Comparison of ENCODE assay signal across 11 cellular contexts in the genomic region with DNA sequence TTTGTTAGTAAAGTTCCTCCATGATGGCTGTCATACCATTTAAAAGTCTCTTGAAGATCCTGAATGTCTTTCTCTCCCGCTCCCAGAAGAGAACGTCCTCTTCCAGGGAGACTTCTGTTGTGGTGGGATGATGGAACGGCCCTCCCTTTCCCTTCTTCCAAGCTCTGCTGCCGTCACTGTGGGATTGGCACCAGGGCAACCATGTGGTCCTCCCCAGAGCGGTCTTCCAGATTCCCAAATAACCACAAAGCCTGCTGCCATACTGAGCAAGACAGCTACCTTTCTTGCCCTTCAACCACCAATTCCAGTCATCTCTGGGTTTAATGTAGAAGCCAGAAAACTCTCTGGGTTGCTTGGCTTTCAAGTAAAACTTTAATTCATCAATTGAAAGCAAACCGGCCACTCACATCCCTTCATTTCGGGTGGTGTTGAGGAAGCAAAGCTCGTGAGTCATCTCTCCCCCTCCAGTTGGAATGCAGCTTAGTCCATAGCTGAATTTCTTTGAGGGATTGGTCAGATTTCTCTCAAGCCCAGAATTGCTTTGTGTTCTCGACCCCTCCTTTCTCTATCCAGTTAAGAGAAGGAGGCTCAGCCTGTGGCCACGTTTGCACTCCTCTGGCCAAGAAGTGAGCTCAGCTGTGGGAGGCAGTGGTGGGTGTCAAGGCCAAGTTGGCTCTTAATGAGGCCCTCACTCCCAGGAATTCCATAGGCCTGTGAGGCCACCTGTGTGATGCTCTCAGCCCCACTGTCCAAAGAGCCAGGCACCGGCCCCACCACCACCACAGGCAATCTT. TPM values are rescaled to one million over a fixed set of nuclear protein-coding genes. Genes with fewer than 3 reads are reported as not detected.
DNase-seq lines count a peak whose midpoint lies in the region; ATAC-seq and TF ChIP-seq lines count a peak whose summit lies in the region.
"Had no signal": no experiment of that assay in that cellular context is flagged by ENCODE, and none has a peak within 500 bp of the region (broad histone marks: within the 10 kb centered on the region; RNA-seq: fewer than 3 reads in every experiment).

No MANE protein-coding gene starts in this region.

- peak overlapping the region; percentile 82 for H3K27ac Mint-ChIP-seq in HFFc6

- no peak for TF ChIP-seq CTCF in HFFc6 (IDR thresholded peaks at IDR 0.05)
- no peak for TF ChIP-seq CTCF in astrocyte of the spinal cord (IDR thresholded peaks at IDR 0.05; ENCODE audit: low read depth, low read length)
- TF ChIP-seq CTCF in kidney epithelial cell (IDR thresholded peaks at IDR 0.05; ENCODE audit: insufficient read depth, low read length, poor library complexity, severe bottlenecking): no peak
- no peak for TF ChIP-seq CTCF in tibial nerve (IDR thresholded peaks at IDR 0.05)

- 41 to 43% methylated on average over 10 to 11 of the region's 11 CpGs for WGBS in tibial nerve, 2 donors

- TF ChIP-seq EP300 in tibial nerve (IDR thresholded peaks at IDR 0.05): peak in 1 of 2 donors; percentile 12

- H3K27me3 Mint-ChIP-seq in HFFc6 (ENCODE audit: insufficient read depth): peaks cover 6% of the 10 kb centered on the region; the same call in 1 of the 2 replicates

- H3K9me3 Mint-ChIP-seq in HFFc6: no peaks in the 10 kb centered on the region

- H3K36me3 ChIP-seq in kidney epithelial cell (ENCODE audit: control insufficient read depth, insufficient read depth, low read length) (no peaks in the 10 kb centered on the region), tibial nerve (peaks cover 0 to 36% (median 0%) of the 10 kb centered on the region in 3 donors)

- H3K4me1 ChIP-seq in tibial nerve: peaks cover 0 to 10% (median 5%) of the 10 kb centered on the region in 4 donors

- in situ Hi-C loops in astrocyte of the spinal cord (cut with HindIII; ENCODE audit: low sequenced_read_pairs): no loop called here

- H3K9me3 ChIP-seq in tibial nerve: no peaks in the 10 kb centered on the region

- no peak for ATAC-seq in esophagus mucosa
- ATAC-seq: K562 had no signal

- peak overlapping the region; percentile 42; the same call in 1 of the 2 replicates for H3K4me3 Mint-ChIP-seq in HFFc6

- no peaks in the 10 kb centered on the region for H3K27me3 ChIP-seq in kidney epithelial cell (ENCODE audit: control insufficient read depth, insufficient read depth, low read length)
- no peaks in the 10 kb centered on the region for H3K27me3 ChIP-seq in tibial nerve

- TF ChIP-seq POLR2A in tibial nerve (IDR thresholded peaks at IDR 0.05): no peak

- DNase-seq in HFFc6 (peak; percentile 88), astrocyte of the spinal cord (ENCODE audit: low read depth, low spot score) (peak; percentile 97), kidney epithelial cell (ENCODE audit: low read depth) (peak; percentile 92), tibial nerve (ENCODE audit: low spot score in 2 of 2) (no peak), cerebellar cortex (ENCODE audit: low spot score) (no peak)
- no peak for DNase-seq in activated CD4-positive, alpha-beta T cell treated with anti-CD3 and anti-CD28 coated beads for 48 hours
- DNase-seq: NCI-H524, substantia nigra, T-helper 1 cell had no signal

- H3K4me1 Mint-ChIP-seq in HFFc6 (ENCODE audit: low read depth): peaks cover 60% of the 10 kb centered on the region

- H3K36me3 Mint-ChIP-seq in HFFc6 (ENCODE audit: low read depth): peaks cover 7% of the 10 kb centered on the region; the same call in 1 of the 2 replicates

- peak overlapping the region in 3 of 4 donors; percentile 38 to 90 (median 52) for H3K27ac ChIP-seq in tibial nerve

- H3K4me3 ChIP-seq in astrocyte of the spinal cord (ENCODE audit: low read depth, low read length) (peak overlapping the region; percentile 5), kidney epithelial cell (ENCODE audit: low read depth, low read length) (no peak overlapping the region), tibial nerve (no peak overlapping the region)
- H3K4me3 ChIP-seq: K562 had no signal

RNA-seq across cellular contexts. Expression of a gene that starts 36.9 kb away (rescaled TPM):
- total RNA-seq in HFFc6 (2021; fragmentation: NEBNext Ultra II Directional; extraction: Animal tissue kit (Norgen Biotek cat#: 25700)): under 1 TPM; 0.19 to 0.66 (median 0.28) TPM
- total RNA-seq in kidney epithelial cell: 3.1 and 3.7 TPM in 2 replicates
- 1 to 10 TPM; 2.2 to 7.9 (median 6.1) TPM for total RNA-seq in tibial nerve
- total RNA-seq in esophagus mucosa: 5.9 TPM

Comparison
In these comparisons a context has a peak if more than half of its experiments do, and no peak if none do; other contexts are left out.
1. DNase-seq: peak in HFFc6 (single experiment), astrocyte of the spinal cord (single experiment) and kidney epithelial cell (single experiment); none in tibial nerve (0 of 2), cerebellar cortex (single experiment) and activated CD4-positive, alpha-beta T cell treated with anti-CD3 and anti-CD28 coated beads for 48 hours (single experiment).